In the genomic region with DNA sequence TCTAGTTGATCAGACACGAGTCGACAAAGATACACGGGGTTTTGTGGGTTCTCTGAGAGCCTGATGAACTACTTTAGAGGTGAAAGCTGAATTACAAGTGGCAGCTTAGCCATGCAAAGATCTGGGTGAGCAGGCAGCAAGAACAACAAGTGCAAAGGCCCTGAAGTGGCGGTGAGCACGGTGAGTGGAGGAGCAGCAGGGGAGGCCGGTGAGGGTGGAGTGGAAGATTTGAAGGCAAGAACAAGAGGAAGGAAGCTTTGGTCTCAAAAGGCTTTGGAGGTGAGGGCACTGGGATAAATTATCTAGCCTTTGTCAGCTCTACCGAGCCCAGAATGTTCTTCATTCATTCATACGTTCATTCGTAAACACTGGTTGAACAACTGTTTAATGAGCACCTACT, we compare ENCODE assay signal across 1 cellular context.
TF ChIP-seq lines count a peak whose summit lies in the region.

No MANE protein-coding gene starts in this region.

TF ChIP-seq in HepG2, 621 proteins besides CTCF, POLR2A, EP300 and RAD21:
- no peak for TF ChIP-seq BRD4 (CRISPR knock-in tag; IDR thresholded peaks at IDR 0.05)
- no peak for TF ChIP-seq KMT2B (CRISPR knock-in tag; IDR thresholded peaks at IDR 0.05)
- no peak for TF ChIP-seq PHF21A (CRISPR knock-in tag; IDR thresholded peaks at IDR 0.05)
- TF ChIP-seq SRSF1 (optimal IDR thresholded peaks at IDR 0.05; ENCODE audit: low read depth, low read length) = no peak
- no peak for TF ChIP-seq ZNF432 (CRISPR knock-in tag; IDR thresholded peaks at IDR 0.05; ENCODE audit: borderline replicate concordance)
- TF ChIP-seq SNAI1 (CRISPR knock-in tag; IDR thresholded peaks at IDR 0.05; ENCODE audit: borderline replicate concordance) = no peak
- TF ChIP-seq, protein P1, sequence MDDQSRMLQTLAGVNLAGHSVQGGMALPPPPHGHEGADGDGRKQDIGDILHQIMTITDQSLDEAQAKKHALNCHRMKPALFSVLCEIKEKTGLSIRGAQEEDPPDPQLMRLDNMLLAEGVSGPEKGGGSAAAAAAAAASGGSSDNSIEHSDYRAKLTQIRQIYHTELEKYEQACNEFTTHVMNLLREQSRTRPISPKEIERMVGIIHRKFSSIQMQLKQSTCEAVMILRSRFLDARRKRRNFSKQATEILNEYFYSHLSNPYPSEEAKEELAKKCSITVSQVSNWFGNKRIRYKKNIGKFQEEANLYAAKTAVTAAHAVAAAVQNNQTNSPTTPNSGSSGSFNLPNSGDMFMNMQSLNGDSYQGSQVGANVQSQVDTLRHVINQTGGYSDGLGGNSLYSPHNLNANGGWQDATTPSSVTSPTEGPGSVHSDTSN (CRISPR knock-in tag; IDR thresholded peaks at IDR 0.05; ENCODE audit: borderline replicate concordance) = no peak
- no peak for TF ChIP-seq CBFB (CRISPR knock-in tag; IDR thresholded peaks at IDR 0.05)
- no peak for TF ChIP-seq BORCS8-MEF2B (CRISPR knock-in tag; IDR thresholded peaks at IDR 0.05)
- TF ChIP-seq, protein P2, sequence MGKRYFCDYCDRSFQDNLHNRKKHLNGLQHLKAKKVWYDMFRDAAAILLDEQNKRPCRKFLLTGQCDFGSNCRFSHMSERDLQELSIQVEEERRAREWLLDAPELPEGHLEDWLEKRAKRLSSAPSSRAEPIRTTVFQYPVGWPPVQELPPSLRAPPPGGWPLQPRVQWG (CRISPR knock-in tag; IDR thresholded peaks at IDR 0.05; ENCODE audit: borderline replicate concordance, low read depth) = no peak
- no peak for TF ChIP-seq ZNF331 (CRISPR knock-in tag; IDR thresholded peaks at IDR 0.05)
- TF ChIP-seq AGO1 (IDR thresholded peaks at IDR 0.05; ENCODE audit: low read depth, low read length, poor library complexity, severe bottlenecking) = no peak
- TF ChIP-seq ZNF460 (CRISPR knock-in tag; IDR thresholded peaks at IDR 0.05; ENCODE audit: borderline replicate concordance) = no peak
- TF ChIP-seq ZNF18 (CRISPR knock-in tag; IDR thresholded peaks at IDR 0.05; ENCODE audit: insufficient replicate concordance) = no peak
- TF ChIP-seq ZNF619 (CRISPR knock-in tag; IDR thresholded peaks at IDR 0.05) = no peak
- no peak for TF ChIP-seq SALL2 (CRISPR knock-in tag; IDR thresholded peaks at IDR 0.05)
- no peak for TF ChIP-seq ZNF564 (CRISPR knock-in tag; IDR thresholded peaks at IDR 0.05)
- no peak for TF ChIP-seq NFIB (CRISPR knock-in tag; IDR thresholded peaks at IDR 0.05; ENCODE audit: borderline replicate concordance)
- no peak for TF ChIP-seq ZNF256 (CRISPR knock-in tag; conservative IDR thresholded peaks at IDR 0.05)
- no peak for TF ChIP-seq SIX1 (CRISPR knock-in tag; IDR thresholded peaks at IDR 0.05; ENCODE audit: borderline replicate concordance)
